Comparison of ENCODE assay signal across 31 cellular contexts in genomic region chr21:15295875-15296274, GRCh38.
"Had no signal": no experiment of that assay in that cellular context is flagged by ENCODE, and none has a peak within 500 bp of the region (broad histone marks: within the 10 kb centered on the region; RNA-seq: fewer than 3 reads in every experiment).

No MANE protein-coding gene starts in this region.

- ATAC-seq: activated CD4-positive, alpha-beta T cell treated with anti-CD3 and anti-CD28 coated beads for 36 hours; activated CD4-positive, CD25-positive, alpha-beta regulatory T cell treated with anti-CD3 and anti-CD28 coated beads, Interleukin-2, amount 50 U/mL, for 24 hours; activated CD8-positive, alpha-beta memory T cell treated with anti-CD3 and anti-CD28 coated beads, Interleukin-2, amount 10 ng/mL, durations not matched to agents 7 days and 5 days; activated CD8-positive, alpha-beta T cell treated with anti-CD3 and anti-CD28 coated beads, Interleukin-2, amount 10 ng/mL, durations not matched to agents 7 days and 5 days; activated naive CD8-positive, alpha-beta T cell treated with anti-CD3 and anti-CD28 coated beads, Interleukin-2, amount 50 U/mL, for 24 hours; WTC11 had no signal

- H3K27ac ChIP-seq: ascending aorta, cardiac muscle cell, colonic mucosa, WERI-Rb-1 had no signal

- DNase-seq: activated CD4-positive, alpha-beta memory T cell treated with anti-CD3 and anti-CD28 coated beads, Interleukin-2, amount 10 ng/mL, durations not matched to agents 7 days and 5 days; activated CD4-positive, alpha-beta T cell treated with anti-CD3 and anti-CD28 coated beads for 1 hour; activated CD4-positive, alpha-beta T cell treated with anti-CD3 and anti-CD28 coated beads for 36 hours; activated CD4-positive, alpha-beta T cell treated with anti-CD3 and anti-CD28 coated beads for 48 hours; activated CD4-positive, alpha-beta T cell treated with anti-CD3 and anti-CD28 coated beads, Interleukin-2, amount 10 ng/mL, durations not matched to agents 7 days and 5 days; activated CD4-positive, alpha-beta T cell treated with anti-CD3 and anti-CD28 coated beads, Interleukin-2, amount 50 U/mL, for 48 hours; activated CD4-positive, CD25-positive, alpha-beta regulatory T cell; activated CD8-positive, alpha-beta memory T cell treated with anti-CD3 and anti-CD28 coated beads for 24 hours; activated CD8-positive, alpha-beta memory T cell treated with anti-CD3 and anti-CD28 coated beads, Interleukin-2, amount 10 ng/mL, durations not matched to agents 7 days and 5 days; activated CD8-positive, alpha-beta memory T cell treated with anti-CD3 and anti-CD28 coated beads, Interleukin-2, amount 50 U/mL, for 48 hours; activated CD8-positive, alpha-beta T cell treated with anti-CD3 and anti-CD28 coated beads, Interleukin-2, amount 10 ng/mL, durations not matched to agents 7 days and 5 days; activated effector memory CD4-positive, alpha-beta T cell treated with Interleukin-2 at 50 U/mL for 16 hours; activated gamma-delta T cell; activated naive CD4-positive, alpha-beta T cell treated with anti-CD3 and anti-CD28 coated beads, Interleukin-2, amount 10 ng/mL, durations not matched to agents 7 days and 5 days; activated naive CD4-positive, alpha-beta T cell treated with Interleukin-2 at 50 U/mL for 16 hours; activated naive CD8-positive, alpha-beta T cell treated with anti-CD3 and anti-CD28 coated beads, Interleukin-2, amount 10 ng/mL, durations not matched to agents 7 days and 5 days; activated naive CD8-positive, alpha-beta T cell treated with anti-CD3 and anti-CD28 coated beads, Interleukin-2, amount 50 U/mL, for 24 hours; activated T-cell treated with anti-CD3 and anti-CD28 coated beads, Interleukin-2, amount 50 U/mL, for 24 hours; activated T-cell treated with anti-CD3 and anti-CD28 coated beads, Interleukin-2, amount 50 U/mL, for 48 hours; amygdala; anterior cingulate cortex; caudate nucleus; cerebellar nuclear complex; colonic mucosa; T-helper 2 cell; T-helper 9 cell; WERI-Rb-1 had no signal

- H3K36me3 ChIP-seq: ascending aorta, cardiac muscle cell, colonic mucosa, WERI-Rb-1 had no signal

- H3K9me3 ChIP-seq: ascending aorta, colonic mucosa had no signal

- H3K27me3 ChIP-seq: ascending aorta, cardiac muscle cell, colonic mucosa had no signal

- H3K4me1 ChIP-seq: ascending aorta, colonic mucosa had no signal

- H3K4me3 ChIP-seq: ascending aorta, cardiac muscle cell, colonic mucosa had no signal
